ENCODE assay signal across 17 cellular contexts in the genomic region with DNA sequence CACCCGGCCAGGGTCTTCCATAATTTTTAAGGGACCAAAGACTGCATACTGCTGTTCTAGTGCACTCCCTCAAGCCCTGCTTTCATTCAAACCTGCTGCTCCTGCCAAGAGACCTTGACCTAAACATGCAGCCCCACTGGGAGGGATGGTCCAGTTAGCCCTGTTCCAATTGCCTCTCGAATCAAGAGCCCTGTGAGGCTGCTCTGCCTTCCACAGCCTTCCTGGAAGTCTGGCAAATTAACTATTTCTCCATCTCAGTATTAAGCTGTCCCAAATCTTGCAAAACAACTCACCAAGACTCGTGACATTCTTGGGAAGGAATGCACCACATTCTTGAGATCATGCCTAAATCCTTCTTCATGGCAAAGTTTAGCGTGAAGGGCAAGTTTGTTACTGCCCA.
DNase-seq lines count a peak whose midpoint lies in the region; ATAC-seq and TF ChIP-seq lines count a peak whose summit lies in the region.
"Had no signal": no experiment of that assay in that cellular context is flagged by ENCODE, and none has a peak within 500 bp of the region (broad histone marks: within the 10 kb centered on the region; RNA-seq: fewer than 3 reads in every experiment).

No MANE protein-coding gene starts in this region.

- peaks cover 14% of the 10 kb centered on the region for H3K4me1 ChIP-seq in lower lobe of right lung
- no peaks in the 10 kb centered on the region for H3K4me1 ChIP-seq in gastrocnemius medialis

- H3K4me3 Mint-ChIP-seq in chondrocyte (ENCODE audit: unreplicated experiment): no peak overlapping the region
- no peak overlapping the region for H3K4me3 Mint-ChIP-seq in effector memory CD8-positive, alpha-beta T cell
- H3K4me3 Mint-ChIP-seq: CD4-positive, CD25-positive, alpha-beta regulatory T cell; H9 had no signal

- in situ Hi-C loops in gastrocnemius medialis (cut with MboI; ENCODE audit: low sequenced_read_pairs in 4 of 4): no loop called here

- no peaks in the 10 kb centered on the region for H3K4me1 Mint-ChIP-seq in chondrocyte (ENCODE audit: low read depth)
- no peaks in the 10 kb centered on the region for H3K4me1 Mint-ChIP-seq in effector memory CD8-positive, alpha-beta T cell (ENCODE audit: low read depth in 2 of 2)
- H3K4me1 Mint-ChIP-seq: CD4-positive, CD25-positive, alpha-beta regulatory T cell had no signal

- H3K9me3 Mint-ChIP-seq in chondrocyte (ENCODE audit: low read depth): peaks cover 11% of the 10 kb centered on the region
- no peaks in the 10 kb centered on the region for H3K9me3 Mint-ChIP-seq in effector memory CD8-positive, alpha-beta T cell

- peak; percentile 2 for DNase-seq in GM04504 (ENCODE audit: low read depth)
- DNase-seq in ecto neural progenitor cell (ENCODE audit: low spot score): peak; percentile 13
- no peak for DNase-seq in lower lobe of right lung
- DNase-seq in gastrocnemius medialis: no peak
- DNase-seq in chondrocyte (ENCODE audit: low spot score): no peak
- no peak for DNase-seq in effector memory CD8-positive, alpha-beta T cell
- no peak for DNase-seq in Right ventricle myocardium inferior (ENCODE audit: missing footprints)
- DNase-seq: Calu3; CD4-positive, CD25-positive, alpha-beta regulatory T cell; H9; IMR-90; Kasumi-1; NCI-H1930; NCI-H446 treated with DMSO at 0.1 percent for 48 hours; NCI-H748 treated with DMSO at 0.1 percent for 48 hours; Right ventricle myocardium superior; SK-N-SH had no signal

- H3K27ac ChIP-seq in lower lobe of right lung (no peak overlapping the region), gastrocnemius medialis (no peak overlapping the region)

- no peaks in the 10 kb centered on the region for H3K36me3 ChIP-seq in lower lobe of right lung
- no peaks in the 10 kb centered on the region for H3K36me3 ChIP-seq in gastrocnemius medialis

- H3K4me3 ChIP-seq in lower lobe of right lung (no peak overlapping the region), gastrocnemius medialis (no peak overlapping the region)

- H3K27ac Mint-ChIP-seq in chondrocyte (ENCODE audit: unreplicated experiment): no peak overlapping the region
- no peak overlapping the region for H3K27ac Mint-ChIP-seq in effector memory CD8-positive, alpha-beta T cell
- H3K27ac Mint-ChIP-seq: CD4-positive, CD25-positive, alpha-beta regulatory T cell; H9 had no signal

- H3K27me3 Mint-ChIP-seq in chondrocyte (ENCODE audit: low read depth): no peaks in the 10 kb centered on the region
- peaks cover 19 to 21% of the 10 kb centered on the region in 2 donors for H3K27me3 Mint-ChIP-seq in effector memory CD8-positive, alpha-beta T cell

- H3K36me3 Mint-ChIP-seq in chondrocyte (ENCODE audit: low read depth): no peaks in the 10 kb centered on the region
- no peaks in the 10 kb centered on the region for H3K36me3 Mint-ChIP-seq in effector memory CD8-positive, alpha-beta T cell (ENCODE audit: insufficient read depth)
- H3K36me3 Mint-ChIP-seq: CD4-positive, CD25-positive, alpha-beta regulatory T cell had no signal

- no peak for TF ChIP-seq CTCF in lower lobe of right lung (IDR thresholded peaks at IDR 0.05)
- TF ChIP-seq CTCF in gastrocnemius medialis (IDR thresholded peaks at IDR 0.05 in 4 of 5, conservative IDR thresholded peaks at IDR 0.05 in 1 of 5): no peak
- no peak for TF ChIP-seq CTCF in chondrocyte (IDR thresholded peaks at IDR 0.05)

- no peaks in the 10 kb centered on the region for H3K27me3 ChIP-seq in lower lobe of right lung (ENCODE audit: low read depth)
- H3K27me3 ChIP-seq in gastrocnemius medialis: no peaks in the 10 kb centered on the region

- intact Hi-C loops in lower lobe of right lung (cut with DNase I) (no loop called here), gastrocnemius medialis (cut with DNase I; ENCODE audit: low total_unique reads) (no loop called here), Right ventricle myocardium inferior (cut with DNase I) (no loop called here)

- no peaks in the 10 kb centered on the region for H3K9me3 ChIP-seq in lower lobe of right lung
- H3K9me3 ChIP-seq in gastrocnemius medialis: no peaks in the 10 kb centered on the region
- H3K9me3 ChIP-seq: SK-N-SH had no signal

- ATAC-seq in lower lobe of right lung (peak; percentile 50 to 63), gastrocnemius medialis (no peak), Right ventricle myocardium inferior (no peak)
- no peak for ATAC-seq in effector memory CD8-positive, alpha-beta T cell (replicated peaks)

- no peak for TF ChIP-seq POLR2A in gastrocnemius medialis (IDR thresholded peaks at IDR 0.05)

Comparison
In these comparisons a context has a peak if more than half of its experiments do, and no peak if none do; other contexts are left out.
1. DNase-seq: peak in GM04504 (single experiment) and ecto neural progenitor cell (single experiment); none in lower lobe of right lung (single experiment), gastrocnemius medialis (0 of 2), chondrocyte (single experiment), effector memory CD8-positive, alpha-beta T cell (0 of 3) and Right ventricle myocardium inferior (single experiment).
2. ATAC-seq: peak in lower lobe of right lung (2 of 2); none in gastrocnemius medialis (0 of 2), effector memory CD8-positive, alpha-beta T cell (single experiment) and Right ventricle myocardium inferior (single experiment).